Comparison of ENCODE assay signal across 8 cellular contexts in genomic region chr20:53708129-53708968, GRCh38.
A peak's percentile ranks its signal among the peaks of the same experiment; 100 is the strongest.
DNase-seq lines count a peak whose midpoint lies in the region; ATAC-seq and TF ChIP-seq lines count a peak whose summit lies in the region.

No MANE protein-coding gene starts in this region.

- TF ChIP-seq CTCF in progenitor cell of endocrine pancreas (IDR thresholded peaks at IDR 0.05; ENCODE audit: unreplicated experiment) = no peak

- H3K4me3 Mint-ChIP-seq in activated T-helper 17 cell treated with anti-CD3 and anti-CD28 coated beads, Interleukin-2, amount 50 U/mL, for 72 hours = peak overlapping the region; percentile 76
- peak overlapping the region; percentile 31 to 85 (median 71) for H3K4me3 Mint-ChIP-seq in naive thymus-derived CD8-positive, alpha-beta T cell
- H3K4me3 Mint-ChIP-seq in progenitor cell of endocrine pancreas (ENCODE audit: low read depth) = no peak overlapping the region

- DNase-seq in EH (ENCODE audit: low read depth) (peak; percentile 88), LHCN-M2 (ENCODE audit: low read depth) (peak; percentile 80), COR-L47 (lab: John Stamatoyannopoulos, UW) (no peak), progenitor cell of endocrine pancreas (ENCODE audit: low spot score, unreplicated experiment) (no peak), NCI-H446 treated with DMSO at 0.1 percent for 48 hours (lab: John Stamatoyannopoulos, UW) (no peak)
- DNase-seq in naive thymus-derived CD8-positive, alpha-beta T cell = peak in 4 of 10 donors; percentile 16 to 39 (median 26)

- POLR2A ChIA-PET in naive thymus-derived CD8-positive, alpha-beta T cell (lab: Charles Lee) = interaction anchor here (0.5 to 3.6 kb wide), 18 partner anchors 18 to 208 kb away, joined by 3 to 23 read pairs (median 4); partner anchors contain the start of gene ZNF217

- peaks cover 31% of the 10 kb centered on the region for H3K4me1 Mint-ChIP-seq in activated T-helper 17 cell treated with anti-CD3 and anti-CD28 coated beads, Interleukin-2, amount 50 U/mL, for 72 hours
- peaks cover 23 to 66% (median 53%) of the 10 kb centered on the region in 4 donors for H3K4me1 Mint-ChIP-seq in naive thymus-derived CD8-positive, alpha-beta T cell
- peaks cover 16% of the 10 kb centered on the region for H3K4me1 Mint-ChIP-seq in progenitor cell of endocrine pancreas (ENCODE audit: low read depth)

- H3K27me3 Mint-ChIP-seq in activated T-helper 17 cell treated with anti-CD3 and anti-CD28 coated beads, Interleukin-2, amount 50 U/mL, for 72 hours = no peaks in the 10 kb centered on the region
- no peaks in the 10 kb centered on the region for H3K27me3 Mint-ChIP-seq in naive thymus-derived CD8-positive, alpha-beta T cell
- no peaks in the 10 kb centered on the region for H3K27me3 Mint-ChIP-seq in progenitor cell of endocrine pancreas

- H3K9me3 Mint-ChIP-seq in activated T-helper 17 cell treated with anti-CD3 and anti-CD28 coated beads, Interleukin-2, amount 50 U/mL, for 72 hours = no peaks in the 10 kb centered on the region
- no peaks in the 10 kb centered on the region for H3K9me3 Mint-ChIP-seq in naive thymus-derived CD8-positive, alpha-beta T cell
- H3K9me3 Mint-ChIP-seq in progenitor cell of endocrine pancreas (ENCODE audit: low read depth) = no peaks in the 10 kb centered on the region

- H3K27ac Mint-ChIP-seq in activated T-helper 17 cell treated with anti-CD3 and anti-CD28 coated beads, Interleukin-2, amount 50 U/mL, for 72 hours = peak overlapping the region; percentile 85
- H3K27ac Mint-ChIP-seq in naive thymus-derived CD8-positive, alpha-beta T cell = peak overlapping the region; percentile 81 to 99 (median 96)
- no peak overlapping the region for H3K27ac Mint-ChIP-seq in progenitor cell of endocrine pancreas

- no peaks in the 10 kb centered on the region for H3K36me3 Mint-ChIP-seq in activated T-helper 17 cell treated with anti-CD3 and anti-CD28 coated beads, Interleukin-2, amount 50 U/mL, for 72 hours (ENCODE audit: low read depth)
- no peaks in the 10 kb centered on the region for H3K36me3 Mint-ChIP-seq in naive thymus-derived CD8-positive, alpha-beta T cell
- H3K36me3 Mint-ChIP-seq in progenitor cell of endocrine pancreas (ENCODE audit: insufficient read depth) = no peaks in the 10 kb centered on the region

- peak; percentile 53 for ATAC-seq in GM21786 (IDR thresholded peaks at IDR 0.05; ENCODE audit: unreplicated experiment)
- ATAC-seq in activated T-helper 17 cell treated with anti-CD3 and anti-CD28 coated beads, Interleukin-2, amount 50 U/mL, for 72 hours (replicated peaks) = peak; percentile 89
- ATAC-seq in naive thymus-derived CD8-positive, alpha-beta T cell = peak; percentile 58 to 66

Comparison
In these comparisons a context has a peak if more than half of its experiments do, and no peak if none do; other contexts are left out.
1. DNase-seq: peak in EH (single experiment) and LHCN-M2 (single experiment); none in COR-L47 (single experiment), progenitor cell of endocrine pancreas (single experiment) and NCI-H446 treated with DMSO at 0.1 percent for 48 hours (single experiment).
2. Peak in every context shown above with its lines, with median percentiles within 50 percentile points of each other: ATAC-seq.